10 cellular contexts compared by ENCODE assay signal in the genomic region with DNA sequence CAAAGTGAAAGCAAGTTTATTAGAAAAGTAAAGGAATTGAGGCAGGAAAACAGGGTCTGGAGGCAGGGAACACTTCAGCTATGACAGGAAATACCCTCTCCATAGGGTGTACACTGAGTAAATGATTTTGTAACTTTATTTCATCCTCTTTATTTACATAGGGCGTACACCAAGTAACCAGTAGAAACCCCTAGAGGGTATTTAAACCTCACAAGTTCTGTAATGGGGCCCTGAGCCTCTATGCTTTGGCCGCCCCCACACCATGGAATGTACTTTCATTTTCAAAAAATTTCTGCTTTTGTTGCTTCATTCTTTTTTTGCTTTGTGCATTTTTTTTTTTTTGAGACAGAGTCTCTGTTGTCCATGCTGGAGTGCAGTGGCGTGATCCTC. TPM values are rescaled to one million over a fixed set of nuclear protein-coding genes. Genes with fewer than 3 reads are reported as not detected.
DNase-seq lines count a peak whose midpoint lies in the region; ATAC-seq and TF ChIP-seq lines count a peak whose summit lies in the region.
"Had no signal": no experiment of that assay in that cellular context is flagged by ENCODE, and none has a peak within 500 bp of the region (broad histone marks: within the 10 kb centered on the region; RNA-seq: fewer than 3 reads in every experiment).

No MANE protein-coding gene starts in this region.

- H3K36me3 Mint-ChIP-seq in osteocyte (ENCODE audit: unreplicated experiment) = peaks cover 8% of the 10 kb centered on the region

- H3K4me3 Mint-ChIP-seq in osteocyte (ENCODE audit: unreplicated experiment) = peak overlapping the region; percentile 78

- no peaks in the 10 kb centered on the region for H3K27me3 Mint-ChIP-seq in osteocyte (ENCODE audit: unreplicated experiment)

- H3K27ac Mint-ChIP-seq in osteocyte (ENCODE audit: unreplicated experiment) = peak overlapping the region; percentile 99

- no peaks in the 10 kb centered on the region for H3K9me3 Mint-ChIP-seq in osteocyte (ENCODE audit: unreplicated experiment)

- peaks cover 50% of the 10 kb centered on the region for H3K4me1 Mint-ChIP-seq in osteocyte (ENCODE audit: unreplicated experiment)

- peak; percentile 34 for DNase-seq in COLO829 (ENCODE audit: low spot score)
- DNase-seq in NCI-H226 = peak; percentile 69
- peak; percentile 74 for DNase-seq in dedifferentiated amniotic fluid mesenchymal stem cell (ENCODE audit: extremely low spot score)
- no peak for DNase-seq in osteocyte (ENCODE audit: extremely low spot score, unreplicated experiment)
- no peak for DNase-seq in globus pallidus (ENCODE audit: low spot score)
- DNase-seq: caudate nucleus had no signal

- TF ChIP-seq CTCF in osteocyte (IDR thresholded peaks at IDR 0.05) = no peak

- ATAC-seq in GM18858 (IDR thresholded peaks at IDR 0.05; ENCODE audit: unreplicated experiment) (no peak), GM19463 (IDR thresholded peaks at IDR 0.05; ENCODE audit: unreplicated experiment) (no peak), HG03108 (IDR thresholded peaks at IDR 0.05; ENCODE audit: unreplicated experiment) (no peak)

RNA-seq across cellular contexts. Expression of gene PSMG3, which starts 1.4 kb away (rescaled TPM):
- total RNA-seq in osteocyte = 25.6 and 28.9 TPM in 2 replicates

RNA-seq across cellular contexts. Expression of gene TMEM184A, which starts 15.3 kb away (rescaled TPM):
- total RNA-seq in osteocyte = 0.27 and 0.29 TPM in 2 replicates
- total RNA-seq: temporal lobe had no signal

RNA-seq across cellular contexts. Expression of gene MAFK, which starts 40.8 kb away (rescaled TPM):
- total RNA-seq in osteocyte = 19.9 and 23.0 TPM in 2 replicates

Comparison
In these comparisons a context has a peak if more than half of its experiments do, and no peak if none do; other contexts are left out.
1. DNase-seq: peak in COLO829 (single experiment), NCI-H226 (single experiment) and dedifferentiated amniotic fluid mesenchymal stem cell (single experiment); none in osteocyte (single experiment) and globus pallidus (single experiment).